In the genomic region with DNA sequence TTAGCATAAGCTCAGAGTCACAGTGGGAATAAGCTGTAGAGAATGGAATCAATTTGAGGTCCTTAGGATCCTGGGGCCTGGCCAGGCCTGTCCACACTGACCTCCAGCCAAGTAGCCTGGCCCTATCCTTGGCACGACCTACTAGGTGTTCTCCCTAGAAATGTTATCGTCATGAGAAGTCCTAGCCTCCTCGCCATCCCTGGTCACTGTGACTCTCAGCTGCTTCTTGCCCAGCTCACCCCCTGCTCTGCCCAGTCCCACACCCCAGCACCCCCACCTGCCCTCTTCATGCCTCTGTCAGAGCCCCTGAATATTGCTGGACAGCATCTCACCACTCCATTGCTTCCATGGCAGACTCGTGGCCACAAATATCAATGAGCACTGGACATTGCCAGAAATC, we compare ENCODE assay signal across 1 cellular context.
TF ChIP-seq lines count a peak whose summit lies in the region.

No MANE protein-coding gene starts in this region.

TF ChIP-seq in K562, 482 proteins besides CTCF, POLR2A, EP300 and RAD21:
- TF ChIP-seq ZKSCAN1 (IDR thresholded peaks at IDR 0.05; ENCODE audit: low read depth, low read length) (0 out of 2 replicates have a peak, but pooled peaks have one; percentile 32), MYBL2 (IDR thresholded peaks at IDR 0.05; ENCODE audit: low read depth) (no peak), MYBL2 (CRISPR knock-in tag; IDR thresholded peaks at IDR 0.05; ENCODE audit: borderline replicate concordance) (no peak), SPI1 (IDR thresholded peaks at IDR 0.05; ENCODE audit: borderline replicate concordance, low read depth, low read length) (no peak), TRIM28 (IDR thresholded peaks at IDR 0.05) (no peak), NELFE (IDR thresholded peaks at IDR 0.05; ENCODE audit: insufficient read depth, insufficient read length) (no peak)
